ENCODE assay signal across 32 cellular contexts in the genomic region with DNA sequence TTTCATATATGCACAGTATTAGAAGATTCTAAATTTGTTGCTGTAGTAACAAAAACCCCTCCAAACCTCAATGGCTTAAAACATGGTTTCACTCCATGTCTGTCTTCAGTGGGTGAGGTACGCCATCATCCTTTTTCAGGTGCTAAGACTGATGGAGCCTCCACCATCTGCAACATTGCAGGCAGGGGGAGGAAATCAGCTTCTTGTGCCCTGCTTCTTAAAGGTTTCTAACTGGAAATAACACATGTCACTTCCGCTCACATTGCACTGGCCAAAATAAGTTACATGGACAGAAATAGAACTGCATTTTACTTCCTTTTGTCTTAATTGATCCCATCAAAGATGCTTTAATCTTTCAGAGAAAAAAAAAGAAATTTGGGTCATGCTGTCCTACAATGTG.
DNase-seq lines count a peak whose midpoint lies in the region; ATAC-seq and TF ChIP-seq lines count a peak whose summit lies in the region.
"Had no signal": no experiment of that assay in that cellular context is flagged by ENCODE, and none has a peak within 500 bp of the region (broad histone marks: within the 10 kb centered on the region; RNA-seq: fewer than 3 reads in every experiment).

No MANE protein-coding gene starts in this region.

- peaks cover 3% of the 10 kb centered on the region for H3K4me1 Mint-ChIP-seq in memory B cell
- H3K4me1 Mint-ChIP-seq: activated CD4-positive, alpha-beta T cell treated with anti-CD3 and anti-CD28 coated beads, Interleukin-2, amount 10 ng/mL, durations not matched to agents 24 days and 14 days; activated naive CD8-positive, alpha-beta T cell treated with anti-CD3 and anti-CD28 coated beads, Interleukin-2, amount 10 ng/mL, durations not matched to agents 7 days and 5 days had no signal

- POLR2A ChIA-PET in OCI-LY7 (lab: Charles Lee): interaction anchor here (0.5 to 1.7 kb wide), 13 partner anchors 8 to 942 kb away, joined by 3 to 5 read pairs (median 3); no protein-coding TSS in a partner anchor

- no peaks in the 10 kb centered on the region for H4K20me1 ChIP-seq in OCI-LY7 (ENCODE audit: insufficient read depth, low read length)

- no peak overlapping the region for H3K4me3 Mint-ChIP-seq in memory B cell
- H3K4me3 Mint-ChIP-seq: activated CD4-positive, alpha-beta T cell treated with anti-CD3 and anti-CD28 coated beads, Interleukin-2, amount 10 ng/mL, durations not matched to agents 24 days and 14 days; activated naive CD8-positive, alpha-beta T cell treated with anti-CD3 and anti-CD28 coated beads, Interleukin-2, amount 10 ng/mL, durations not matched to agents 7 days and 5 days; activated T-cell treated with anti-CD3 and anti-CD28 coated beads, Interleukin-2, amount 50 U/mL, for 24 hours; CD8-positive, alpha-beta T cell had no signal

- H3K27me3 Mint-ChIP-seq in memory B cell: peaks cover 4% of the 10 kb centered on the region

- H3K36me3 Mint-ChIP-seq in memory B cell: no peaks in the 10 kb centered on the region
- H3K36me3 Mint-ChIP-seq: activated naive CD8-positive, alpha-beta T cell treated with anti-CD3 and anti-CD28 coated beads, Interleukin-2, amount 10 ng/mL, durations not matched to agents 7 days and 5 days; CD8-positive, alpha-beta T cell had no signal

- H3K9me3 ChIP-seq in OCI-LY7 (ENCODE audit: low read length): no peaks in the 10 kb centered on the region
- H3K9me3 ChIP-seq: left ventricle myocardium inferior, neutrophil, prostate gland, right lobe of liver, stomach, thyroid gland, vagina had no signal

- H3K9me3 Mint-ChIP-seq in memory B cell: no peaks in the 10 kb centered on the region
- H3K9me3 Mint-ChIP-seq: activated CD4-positive, alpha-beta T cell treated with anti-CD3 and anti-CD28 coated beads, Interleukin-2, amount 10 ng/mL, durations not matched to agents 24 days and 14 days; activated naive CD8-positive, alpha-beta T cell treated with anti-CD3 and anti-CD28 coated beads, Interleukin-2, amount 10 ng/mL, durations not matched to agents 7 days and 5 days; activated T-cell treated with anti-CD3 and anti-CD28 coated beads, Interleukin-2, amount 50 U/mL, for 24 hours; CD8-positive, alpha-beta T cell had no signal

- peaks cover 23% of the 10 kb centered on the region for H3K4me1 ChIP-seq in OCI-LY7 (ENCODE audit: insufficient read depth, low read length, poor library complexity, severe bottlenecking)
- H3K4me1 ChIP-seq: prostate gland, right lobe of liver, stomach, vagina had no signal

- peak overlapping the region; percentile 39 for H3K4me2 ChIP-seq in OCI-LY7 (ENCODE audit: low read length)

- TF ChIP-seq CTCF in GM12865 (IDR thresholded peaks at IDR 0.05; ENCODE audit: insufficient read depth, low read depth, low read length, missing control alignments) (no peak), OCI-LY7 (conservative IDR thresholded peaks at IDR 0.05; ENCODE audit: low read length) (0 out of 2 replicates have a peak, but pooled peaks have one; percentile 32)

- no peaks in the 10 kb centered on the region for H3K79me2 ChIP-seq in OCI-LY7 (ENCODE audit: insufficient read depth, low read depth, low read length)

- H2AFZ ChIP-seq in OCI-LY7 (ENCODE audit: low read length): peak overlapping the region; percentile 66

- peak; percentile 3 for DNase-seq in GM12865 (ENCODE audit: low read depth)
- DNase-seq in OCI-LY7 (ENCODE audit: low spot score): peak; percentile 82
- DNase-seq in memory B cell (ENCODE audit: low spot score in 2 of 2): no peak
- DNase-seq in HuH-7.5 (ENCODE audit: low spot score): no peak
- DNase-seq in kidney glomerular epithelial cell (lab: John Stamatoyannopoulos, UW): no peak
- DNase-seq in left colon: no peak
- DNase-seq: activated CD4-positive, alpha-beta T cell treated with anti-CD3 and anti-CD28 coated beads, Interleukin-2, amount 10 ng/mL, durations not matched to agents 24 days and 14 days; activated effector memory CD4-positive, alpha-beta T cell treated with anti-CD3 and anti-CD28 coated beads, Interleukin-2, amount 50 U/mL, for 16 hours; activated naive CD8-positive, alpha-beta T cell treated with anti-CD3 and anti-CD28 coated beads, Interleukin-2, amount 10 ng/mL, durations not matched to agents 7 days and 5 days; activated T-cell treated with anti-CD3 and anti-CD28 coated beads, Interleukin-2, amount 50 U/mL, for 24 hours; CD8-positive, alpha-beta T cell; DMS 273 treated with DMSO at 0.1 percent for 48 hours; effector CD4-positive, alpha-beta T cell; EL; left ventricle myocardium inferior; NCI-H1105; NCI-H187 treated with DMSO at 0.1 percent for 48 hours; NCI-H226; right lobe of liver; SIG-M5; stimulated activated CD4-positive, alpha-beta T cell treated with anti-CD3 and anti-CD28 coated beads, Interleukin-4, amount 100 ng/mL, for 1 hour; stomach; T1000; thyroid gland had no signal

- no TSS peak for BruUV-seq in OCI-LY7 (replicated peaks; lab: Mats Ljungman, UMichigan)

- ATAC-seq in HG02885 (IDR thresholded peaks at IDR 0.05; ENCODE audit: poor library complexity, unreplicated experiment) (peak; percentile 45), memory B cell (ENCODE audit: low read depth) (peak; percentile 42), left colon (no peak), GM18873 (IDR thresholded peaks at IDR 0.05; ENCODE audit: low FRiP score, unreplicated experiment) (no peak)
- ATAC-seq: CD8-positive, alpha-beta T cell; HepG2; right lobe of liver had no signal

- H3K36me3 ChIP-seq in OCI-LY7 (ENCODE audit: insufficient read depth, low read length): no peaks in the 10 kb centered on the region
- H3K36me3 ChIP-seq: cardiac muscle cell, left ventricle myocardium inferior, neutrophil, prostate gland, right lobe of liver, stomach, thyroid gland, vagina had no signal

- H3K4me3 ChIP-seq in GM12865 (ENCODE audit: low read depth, low read length): no peak overlapping the region
- H3K4me3 ChIP-seq in OCI-LY7 (ENCODE audit: low read depth, low read length, poor library complexity, severe bottlenecking): no peak overlapping the region
- H3K4me3 ChIP-seq: cardiac muscle cell, left ventricle myocardium inferior, prostate gland, right lobe of liver, stomach, thyroid gland, vagina had no signal

- H3K27ac ChIP-seq in OCI-LY7 (ENCODE audit: low read depth, low read length, poor library complexity, severe bottlenecking): peak overlapping the region; percentile 41
- H3K27ac ChIP-seq: cardiac muscle cell, epithelial cell of prostate, left ventricle myocardium inferior, neutrophil, prostate gland, right lobe of liver, stomach, thyroid gland, vagina had no signal

- intact Hi-C loops in OCI-LY7 (cut with micrococcal nuclease; ENCODE audit: unreplicated experiment) (loop anchor here (2.0 to 5.0 kb wide), 3 partner anchors 118 to 172 kb away; no protein-coding TSS in a partner anchor), left colon (cut with DNase I, micrococcal nuclease) (loop anchor here (5.0 to 10.0 kb wide), 2 partner anchors 295 to 298 kb away; no protein-coding TSS in a partner anchor)

- H3K9me2 ChIP-seq in OCI-LY7 (ENCODE audit: insufficient read depth, low read length): no peaks in the 10 kb centered on the region

- CTCF ChIA-PET in OCI-LY7 (lab: Charles Lee; ENCODE audit: unreplicated experiment): no interaction called here

- no peak overlapping the region for H3K27ac Mint-ChIP-seq in memory B cell
- H3K27ac Mint-ChIP-seq: activated CD4-positive, alpha-beta T cell treated with anti-CD3 and anti-CD28 coated beads, Interleukin-2, amount 10 ng/mL, durations not matched to agents 24 days and 14 days; activated naive CD8-positive, alpha-beta T cell treated with anti-CD3 and anti-CD28 coated beads, Interleukin-2, amount 10 ng/mL, durations not matched to agents 7 days and 5 days; activated T-cell treated with anti-CD3 and anti-CD28 coated beads, Interleukin-2, amount 50 U/mL, for 24 hours; CD8-positive, alpha-beta T cell had no signal

Comparison
In these comparisons a context has a peak if more than half of its experiments do, and no peak if none do; other contexts are left out.
1. DNase-seq: peak in GM12865 (single experiment) and OCI-LY7 (single experiment); none in memory B cell (0 of 2), HuH-7.5 (single experiment), kidney glomerular epithelial cell (single experiment) and left colon (0 of 2).
2. ATAC-seq: peak in HG02885 (single experiment) and memory B cell (single experiment); none in left colon (single experiment) and GM18873 (single experiment).